Comparison of ENCODE assay signal across 21 cellular contexts in genomic region chr10:52391927-52392602, GRCh38.
DNase-seq lines count a peak whose midpoint lies in the region; ATAC-seq and TF ChIP-seq lines count a peak whose summit lies in the region.
"Had no signal": no experiment of that assay in that cellular context is flagged by ENCODE, and none has a peak within 500 bp of the region (broad histone marks: within the 10 kb centered on the region; RNA-seq: fewer than 3 reads in every experiment).

No MANE protein-coding gene starts in this region.

- no peaks in the 10 kb centered on the region for H3K79me2 ChIP-seq in PC-3 (ENCODE audit: low read length)

- H3K27ac ChIP-seq in BLaER1 (no peak overlapping the region), PC-3 (ENCODE audit: low read length) (no peak overlapping the region), epithelial cell of prostate (peak overlapping the region; percentile 44), tibial nerve (no peak overlapping the region), brain microvascular endothelial cell (no peak overlapping the region)

- H2AFZ ChIP-seq in PC-3 (ENCODE audit: low read length) (no peak overlapping the region), neuron (ENCODE audit: low read depth, low read length) (peak overlapping the region; percentile 2)
- H2AFZ ChIP-seq: GM23338 had no signal

- DNase-seq in PC-3 (peak; percentile 60), epithelial cell of prostate (ENCODE audit: low read depth, low spot score) (peak; percentile 10), NCI-H2081 treated with DMSO at 0.1 percent for 48 hours (lab: John Stamatoyannopoulos, UW) (no peak), tibial nerve (ENCODE audit: low spot score in 2 of 2) (no peak), brain microvascular endothelial cell (no peak)
- DNase-seq: CD4-positive, CD25-positive, alpha-beta regulatory T cell; DMS 273 treated with DMSO at 0.1 percent for 48 hours; DMS79 treated with DMSO at 0.1 percent for 48 hours; KG1; NCI-H1092 treated with DMSO at 0.1 percent for 48 hours; NCI-H1436 treated with DMSO at 0.1 percent for 48 hours; NCI-H1930; NCI-H2227 treated with DMSO at 0.1 percent for 48 hours; NCI-H510A treated with DMSO at 0.1 percent for 48 hours; NCI-H774 had no signal

- BruUV-seq in PC-3 (replicated peaks; lab: Mats Ljungman, UMichigan): no TSS peak

- no peak for TF ChIP-seq POLR2A in tibial nerve (IDR thresholded peaks at IDR 0.05)

- H3K9me3 ChIP-seq in BLaER1 (peaks cover 3% of the 10 kb centered on the region; the same call in 1 of the 2 replicates), PC-3 (ENCODE audit: low read length) (no peaks in the 10 kb centered on the region), neuron (ENCODE audit: low read length) (no peaks in the 10 kb centered on the region), tibial nerve (no peaks in the 10 kb centered on the region)
- H3K9me3 ChIP-seq: HAP-1 had no signal

- peak; percentile 44; the same call in 1 of the 2 replicates for ATAC-seq in PC-3
- ATAC-seq: GM12878, GM23338, Right ventricle myocardium inferior had no signal

- intact Hi-C loops in PC-3 (cut with micrococcal nuclease): no loop called here

- in situ Hi-C loops in brain microvascular endothelial cell (cut with HindIII; ENCODE audit: low pct_ligation_motif_present, low sequenced_read_pairs): no loop called here

- peak overlapping the region; percentile 52 for H3K4me2 ChIP-seq in BLaER1
- H3K4me2 ChIP-seq in PC-3 (ENCODE audit: low read length): no peak overlapping the region
- H3K4me2 ChIP-seq: GM23338 had no signal

- H3K27me3 ChIP-seq in BLaER1: no peaks in the 10 kb centered on the region
- H3K27me3 ChIP-seq in PC-3 (ENCODE audit: low read length): no peaks in the 10 kb centered on the region
- no peaks in the 10 kb centered on the region for H3K27me3 ChIP-seq in neuron (ENCODE audit: insufficient read depth, low read length)
- H3K27me3 ChIP-seq in tibial nerve: no peaks in the 10 kb centered on the region
- H3K27me3 ChIP-seq in brain microvascular endothelial cell (replicated peaks): no peaks in the 10 kb centered on the region

- H3K4me3 ChIP-seq in BLaER1 (no peak overlapping the region), PC-3 (ENCODE audit: low read length) (no peak overlapping the region), neuron (ENCODE audit: low read length) (no peak overlapping the region), tibial nerve (no peak overlapping the region), brain microvascular endothelial cell (ENCODE audit: low read depth, low read length) (no peak overlapping the region)
- H3K4me3 ChIP-seq: GM12878, GM23338, HAP-1 had no signal

- H4K20me1 ChIP-seq in BLaER1 (no peaks in the 10 kb centered on the region), PC-3 (ENCODE audit: low read length) (no peaks in the 10 kb centered on the region)

- peaks cover 32% of the 10 kb centered on the region for H3K4me1 ChIP-seq in BLaER1
- H3K4me1 ChIP-seq in PC-3 (ENCODE audit: insufficient read depth, low read length): peaks cover 19% of the 10 kb centered on the region
- H3K4me1 ChIP-seq in neuron (ENCODE audit: insufficient read depth, low read length): no peaks in the 10 kb centered on the region
- no peaks in the 10 kb centered on the region for H3K4me1 ChIP-seq in tibial nerve
- H3K4me1 ChIP-seq: HAP-1 had no signal

- CTCF ChIA-PET in PC-3 (lab: Charles Lee): interaction anchor here (0.7 kb wide), 1 partner anchor 176 kb away, joined by 4 read pairs; no protein-coding TSS in a partner anchor

- H3K36me3 ChIP-seq in BLaER1 (no peaks in the 10 kb centered on the region), PC-3 (ENCODE audit: low read depth, low read length) (no peaks in the 10 kb centered on the region), neuron (ENCODE audit: insufficient read depth, low read length) (no peaks in the 10 kb centered on the region), tibial nerve (no peaks in the 10 kb centered on the region), brain microvascular endothelial cell (replicated peaks) (no peaks in the 10 kb centered on the region)
- H3K36me3 ChIP-seq: HAP-1 had no signal

- POLR2A ChIA-PET in PC-3 (lab: Charles Lee; ENCODE audit: unreplicated experiment): interaction anchor here (0.6 kb wide), 1 partner anchor 67 kb away, joined by 3 read pairs; no protein-coding TSS in a partner anchor

- 77 to 80% methylated on average over 7 of the region's 7 CpGs for WGBS in tibial nerve, 2 donors

- H3K9ac ChIP-seq in BLaER1 (no peak overlapping the region), PC-3 (ENCODE audit: low read length) (no peak overlapping the region)

- TF ChIP-seq CTCF in PC-3 (conservative IDR thresholded peaks at IDR 0.05; ENCODE audit: low read depth, low read length) (no peak), tibial nerve (IDR thresholded peaks at IDR 0.05) (no peak), brain microvascular endothelial cell (IDR thresholded peaks at IDR 0.05; ENCODE audit: low read depth, low read length, missing control alignments) (no peak)

- no peaks in the 10 kb centered on the region for H3K9me2 ChIP-seq in PC-3 (replicated peaks; ENCODE audit: low read length)

- TF ChIP-seq EP300 in tibial nerve (IDR thresholded peaks at IDR 0.05): no peak

- H3F3A ChIP-seq in PC-3 (ENCODE audit: low read length, unreplicated experiment): no peaks in the 10 kb centered on the region

Comparison
In these comparisons a context has a peak if more than half of its experiments do, and no peak if none do; other contexts are left out.
1. DNase-seq: peak in PC-3 (single experiment) and epithelial cell of prostate (single experiment); none in NCI-H2081 treated with DMSO at 0.1 percent for 48 hours (single experiment), tibial nerve (0 of 2) and brain microvascular endothelial cell (single experiment).